ENCODE assay signal across 8 cellular contexts in genomic region chr9:26955921-26956886, GRCh38. TPM values are rescaled to one million over a fixed set of nuclear protein-coding genes. Genes with fewer than 3 reads are reported as not detected.
A peak's percentile ranks its signal among the peaks of the same experiment; 100 is the strongest.
DNase-seq lines count a peak whose midpoint lies in the region; ATAC-seq and TF ChIP-seq lines count a peak whose summit lies in the region.

TSS of gene IFT74 (plus strand) at chr9:26956412. CDS start at chr9:26961968, 5,556 bp downstream.

- H3K27ac Mint-ChIP-seq in natural killer cell, result peak within 1 kb of the TSS; percentile 84 to 89

- H3F3A ChIP-seq in DOHH2 (ENCODE audit: control insufficient read depth, insufficient read depth) (peaks cover 19% of the 10 kb centered on the region), GM23248 (ENCODE audit: insufficient read depth) (peaks cover 12% of the 10 kb centered on the region; the same call in 1 of the 2 replicates)

- H3K4me2 ChIP-seq in DOHH2 (ENCODE audit: low read length) (peak within 1 kb of the TSS; percentile 88), GM23248 (ENCODE audit: unreplicated experiment) (peak within 1 kb of the TSS; percentile 82)

- H3K9me3 Mint-ChIP-seq in natural killer cell, result no peaks in the 10 kb centered on the region

- peak within 1 kb of the TSS; percentile 87 for H3K4me3 Mint-ChIP-seq in natural killer cell

- H3K36me3 ChIP-seq in DOHH2 (ENCODE audit: control insufficient read depth, low read length) (no peaks in the 10 kb centered on the region), GM23248 (ENCODE audit: low read depth) (no peaks in the 10 kb centered on the region), RWPE2 (ENCODE audit: low read depth) (no peaks in the 10 kb centered on the region)

- H3K27me3 Mint-ChIP-seq in natural killer cell (ENCODE audit: low read depth in 2 of 2), result no peaks in the 10 kb centered on the region

- H3K27ac ChIP-seq in DOHH2 (ENCODE audit: low read depth, low read length) (peak within 1 kb of the TSS; percentile 71), GM23248 (peak within 1 kb of the TSS; percentile 92), RWPE2 (ENCODE audit: poor library complexity, severe bottlenecking) (peak within 1 kb of the TSS; percentile 25)

- H4K20me1 ChIP-seq in DOHH2 (ENCODE audit: control insufficient read depth, insufficient read depth, low read depth, low read length), result no peaks in the 10 kb centered on the region
- no peaks in the 10 kb centered on the region for H4K20me1 ChIP-seq in GM23248 (ENCODE audit: insufficient read depth)

- peak within 1 kb of the TSS; percentile 95 for H2AFZ ChIP-seq in GM23248

- intact Hi-C loops in natural killer cell (cut with micrococcal nuclease), result loop anchor here (1.0 to 2.0 kb wide), 2 partner anchors 9 to 63 kb away; partner anchors contain the start of genes CAAP1 and PLAA

- no peaks in the 10 kb centered on the region for H3K36me3 Mint-ChIP-seq in natural killer cell

- peak within 1 kb of the TSS; percentile 85 for H3K4me3 ChIP-seq in DOHH2 (ENCODE audit: low read length)
- H3K4me3 ChIP-seq in GM23248, result peak within 1 kb of the TSS; percentile 88
- H3K4me3 ChIP-seq in RWPE2 (ENCODE audit: severe bottlenecking), result peak within 1 kb of the TSS; percentile 45
- H3K4me3 ChIP-seq in fibroblast of pulmonary artery (replicated peaks; ENCODE audit: low read depth, low read length), result peak within 1 kb of the TSS; percentile 79

- H3K27me3 ChIP-seq in DOHH2 (ENCODE audit: control insufficient read depth, low read length) (no peaks in the 10 kb centered on the region), GM23248 (replicated peaks; ENCODE audit: insufficient read depth) (no peaks in the 10 kb centered on the region), RWPE2 (ENCODE audit: insufficient read depth, poor library complexity, severe bottlenecking) (no peaks in the 10 kb centered on the region)

- DNase-seq in GM23248 (peak; percentile 100), LHCN-M2 (ENCODE audit: low read depth) (peak; percentile 99), RWPE2 (ENCODE audit: low spot score) (peak; percentile 97), fibroblast of pulmonary artery (ENCODE audit: low read depth) (peak; percentile 99), natural killer cell (peak; percentile 90)
- peak; percentile 89 for DNase-seq in activated effector memory CD4-positive, alpha-beta T cell treated with Interleukin-2 at 50 U/mL for 16 hours
- DNase-seq in stimulated activated naive CD4-positive, alpha-beta T cell (lab: John Stamatoyannopoulos, UW), result peak; percentile 85 to 95 (median 92)

- H3K9me2 ChIP-seq in DOHH2 (replicated peaks; ENCODE audit: control insufficient read depth, low read length) (no peaks in the 10 kb centered on the region), GM23248 (ENCODE audit: insufficient read depth) (no peaks in the 10 kb centered on the region)

- peaks cover 19 to 20% of the 10 kb centered on the region in 2 donors for H3K4me1 Mint-ChIP-seq in natural killer cell

- no peak for TF ChIP-seq CTCF in DOHH2 (IDR thresholded peaks at IDR 0.05; ENCODE audit: low read depth, low read length, poor library complexity, severe bottlenecking)
- TF ChIP-seq CTCF in RWPE2 (IDR thresholded peaks at IDR 0.05; ENCODE audit: poor library complexity, severe bottlenecking), result no peak
- no peak for TF ChIP-seq CTCF in fibroblast of pulmonary artery (IDR thresholded peaks at IDR 0.05; ENCODE audit: low read length, missing control alignments)
- TF ChIP-seq CTCF in natural killer cell (IDR thresholded peaks at IDR 0.05), result no peak

- no peaks in the 10 kb centered on the region for H3K9me3 ChIP-seq in DOHH2 (ENCODE audit: control insufficient read depth, insufficient read depth, low read length)
- H3K9me3 ChIP-seq in GM23248 (ENCODE audit: low read depth), result no peaks in the 10 kb centered on the region
- H3K9me3 ChIP-seq in RWPE2 (ENCODE audit: severe bottlenecking), result no peaks in the 10 kb centered on the region

- peaks cover 33% of the 10 kb centered on the region for H3K79me2 ChIP-seq in DOHH2 (ENCODE audit: control insufficient read depth, low read length)
- peaks cover 23% of the 10 kb centered on the region for H3K79me2 ChIP-seq in GM23248 (ENCODE audit: insufficient read depth)

- H3K4me1 ChIP-seq in DOHH2 (ENCODE audit: control insufficient read depth, low read length), result peaks cover 39% of the 10 kb centered on the region
- peaks cover 11% of the 10 kb centered on the region; the same call in 1 of the 2 replicates for H3K4me1 ChIP-seq in GM23248 (ENCODE audit: insufficient read depth)
- H3K4me1 ChIP-seq in RWPE2 (ENCODE audit: insufficient read depth, poor library complexity, severe bottlenecking), result peaks cover 5% of the 10 kb centered on the region

- ATAC-seq in RWPE2 (ENCODE audit: low read depth), result peak; percentile 100
- ATAC-seq in natural killer cell, result peak; percentile 99 to 100 (median 100)

- 2 to 4% methylated on average over 43 to 53 of the region's 53 CpGs for WGBS in GM23248 (ENCODE audit: low coverage in 1 of 2, low lambda C conversion rate in 2 of 2, missing lambda C conversion rate in 2 of 2), 2 experiments

- H3K9ac ChIP-seq in GM23248, result peak within 1 kb of the TSS; percentile 93

- in situ Hi-C loops in GM23248 (cut with MboI), result no loop called here

RNA-seq across cellular contexts. Expression of gene IFT74, which starts in this region (rescaled TPM):
- 9.6 and 10.1 TPM in 2 replicates for total RNA-seq in GM23248 (2014; rRNA removed; shearing (Covaris generic))
- polyA plus RNA-seq in GM23248 (2016; fragmentation: Nextera tagmentation; extraction: Ambion mirVana), result 18.4 and 20.9 TPM in 2 replicates
- total RNA-seq in LHCN-M2 (2014; rRNA removed) (21.0 and 26.8 TPM in 2 replicates), natural killer cell (1 to 10 TPM; 6.0 to 8.7 (median 7.0) TPM)
- polyA plus RNA-seq in LHCN-M2 (2012), result 5.3 TPM

Comparison
In these comparisons a context has a peak if more than half of its experiments do, and no peak if none do; other contexts are left out.
1. Peak in every context shown above with its lines: DNase-seq, ATAC-seq, H3K4me3 ChIP-seq and H3K27ac ChIP-seq.
2. H3K27ac ChIP-seq: peak in every context shown above with its lines; median percentile 92 in GM23248; 71 in DOHH2; 25 in RWPE2.